26 cellular contexts compared by ENCODE assay signal in genomic region chr5:153807796-153808195, GRCh38.
"Had no signal": no experiment of that assay in that cellular context is flagged by ENCODE, and none has a peak within 500 bp of the region (broad histone marks: within the 10 kb centered on the region; RNA-seq: fewer than 3 reads in every experiment).

No MANE protein-coding gene starts in this region.

- H3K9me3 ChIP-seq: colonic mucosa, left ventricle myocardium inferior, neutrophil, pancreas, psoas muscle, tibial artery had no signal

- H3K4me2 ChIP-seq: hepatocyte had no signal

- H3K36me3 Mint-ChIP-seq: activated CD4-positive, alpha-beta memory T cell treated with anti-CD3 and anti-CD28 coated beads for 36 hours; activated naive CD4-positive, alpha-beta T cell treated with anti-CD3 and anti-CD28 coated beads, Interleukin-2, amount 10 ng/mL, durations not matched to agents 7 days and 5 days; immature natural killer cell; naive thymus-derived CD4-positive, alpha-beta T cell; stimulated activated effector memory CD8-positive, alpha-beta T cell treated with anti-CD3 and anti-CD28 coated beads, Interleukin-12 subunit alpha, Interleukin-12 subunit beta, amount 100 ng/mL, for 72 hours had no signal

- H2AFZ ChIP-seq: hepatocyte had no signal

- H3K27me3 Mint-ChIP-seq: activated CD4-positive, alpha-beta memory T cell treated with anti-CD3 and anti-CD28 coated beads for 36 hours; activated naive CD4-positive, alpha-beta T cell treated with anti-CD3 and anti-CD28 coated beads, Interleukin-2, amount 10 ng/mL, durations not matched to agents 7 days and 5 days; stimulated activated naive CD8-positive, alpha-beta T cell treated with anti-CD3 and anti-CD28 coated beads, Interleukin-15, amount 100 ng/mL, for 72 hours had no signal

- H3K4me3 ChIP-seq: colonic mucosa, dorsolateral prefrontal cortex, hepatocyte, left ventricle myocardium inferior, pancreas, psoas muscle, skin epidermis, tibial artery had no signal

- H3K4me1 Mint-ChIP-seq: activated naive CD4-positive, alpha-beta T cell treated with anti-CD3 and anti-CD28 coated beads, Interleukin-2, amount 10 ng/mL, durations not matched to agents 7 days and 5 days; immature natural killer cell; naive thymus-derived CD4-positive, alpha-beta T cell; stimulated activated effector memory CD8-positive, alpha-beta T cell treated with anti-CD3 and anti-CD28 coated beads, Interleukin-12 subunit alpha, Interleukin-12 subunit beta, amount 100 ng/mL, for 72 hours; stimulated activated naive CD8-positive, alpha-beta T cell treated with anti-CD3 and anti-CD28 coated beads, Interleukin-15, amount 100 ng/mL, for 72 hours had no signal

- H3K4me1 ChIP-seq: colonic mucosa, left ventricle myocardium inferior, pancreas, psoas muscle, tibial artery had no signal

- ATAC-seq: activated T-cell treated with anti-CD3 and anti-CD28 coated beads, Interleukin-2, amount 50 U/mL, for 72 hours; effector memory CD8-positive, alpha-beta T cell; esophagus mucosa; naive thymus-derived CD4-positive, alpha-beta T cell; pancreas; psoas muscle; right cardiac atrium; stimulated activated effector memory CD8-positive, alpha-beta T cell treated with anti-CD3 and anti-CD28 coated beads, Interleukin-12 subunit alpha, Interleukin-12 subunit beta, amount 100 ng/mL, for 72 hours; stimulated activated naive CD8-positive, alpha-beta T cell treated with anti-CD3 and anti-CD28 coated beads, Interleukin-15, amount 100 ng/mL, for 72 hours had no signal

- H3K27ac ChIP-seq: colonic mucosa, hepatocyte, left ventricle myocardium inferior, neutrophil, pancreas, psoas muscle, skin epidermis, tibial artery had no signal

- H3K27ac Mint-ChIP-seq: activated CD4-positive, alpha-beta memory T cell treated with anti-CD3 and anti-CD28 coated beads for 36 hours; activated naive CD4-positive, alpha-beta T cell treated with anti-CD3 and anti-CD28 coated beads, Interleukin-2, amount 10 ng/mL, durations not matched to agents 7 days and 5 days; activated T-cell treated with anti-CD3 and anti-CD28 coated beads, Interleukin-2, amount 50 U/mL, for 72 hours; effector memory CD8-positive, alpha-beta T cell; immature natural killer cell; naive thymus-derived CD4-positive, alpha-beta T cell; stimulated activated effector memory CD8-positive, alpha-beta T cell treated with anti-CD3 and anti-CD28 coated beads, Interleukin-12 subunit alpha, Interleukin-12 subunit beta, amount 100 ng/mL, for 72 hours; stimulated activated naive CD8-positive, alpha-beta T cell treated with anti-CD3 and anti-CD28 coated beads, Interleukin-15, amount 100 ng/mL, for 72 hours had no signal

- H3K27me3 ChIP-seq: colonic mucosa, dorsolateral prefrontal cortex, hepatocyte, neutrophil, pancreas, tibial artery had no signal

- H3K4me3 Mint-ChIP-seq: activated CD4-positive, alpha-beta memory T cell treated with anti-CD3 and anti-CD28 coated beads for 36 hours; activated naive CD4-positive, alpha-beta T cell treated with anti-CD3 and anti-CD28 coated beads, Interleukin-2, amount 10 ng/mL, durations not matched to agents 7 days and 5 days; activated T-cell treated with anti-CD3 and anti-CD28 coated beads, Interleukin-2, amount 50 U/mL, for 72 hours; effector memory CD8-positive, alpha-beta T cell; immature natural killer cell; naive thymus-derived CD4-positive, alpha-beta T cell; stimulated activated effector memory CD8-positive, alpha-beta T cell treated with anti-CD3 and anti-CD28 coated beads, Interleukin-12 subunit alpha, Interleukin-12 subunit beta, amount 100 ng/mL, for 72 hours; stimulated activated naive CD8-positive, alpha-beta T cell treated with anti-CD3 and anti-CD28 coated beads, Interleukin-15, amount 100 ng/mL, for 72 hours had no signal

- DNase-seq: activated CD4-positive, alpha-beta memory T cell treated with anti-CD3 and anti-CD28 coated beads for 36 hours; activated CD4-positive, alpha-beta T cell treated with anti-CD3 and anti-CD28 coated beads for 48 hours; activated CD4-positive, CD25-positive, alpha-beta regulatory T cell; activated effector memory CD4-positive, alpha-beta T cell treated with anti-CD3 and anti-CD28 coated beads, Interleukin-2, amount 50 U/mL, for 16 hours; activated naive CD4-positive, alpha-beta T cell treated with anti-CD3 and anti-CD28 coated beads, Interleukin-2, amount 10 ng/mL, durations not matched to agents 7 days and 5 days; activated T-cell treated with anti-CD3 and anti-CD28 coated beads, Interleukin-2, amount 50 U/mL, for 72 hours; amygdala; colonic mucosa; dorsolateral prefrontal cortex; effector memory CD8-positive, alpha-beta T cell; foreskin melanocyte; glutamatergic neuron; immature natural killer cell; left ventricle myocardium inferior; naive thymus-derived CD4-positive, alpha-beta T cell; pancreas; psoas muscle; right cardiac atrium; stimulated activated CD4-positive, alpha-beta T cell treated with anti-CD3 and anti-CD28 coated beads, Interleukin-1b, Interleukin-23, amount 100 ng/mL, for 48 hours; stimulated activated naive CD8-positive, alpha-beta T cell treated with anti-CD3 and anti-CD28 coated beads, Interleukin-15, amount 100 ng/mL, for 72 hours; tibial artery had no signal

- H3K9me3 Mint-ChIP-seq: activated CD4-positive, alpha-beta memory T cell treated with anti-CD3 and anti-CD28 coated beads for 36 hours; activated naive CD4-positive, alpha-beta T cell treated with anti-CD3 and anti-CD28 coated beads, Interleukin-2, amount 10 ng/mL, durations not matched to agents 7 days and 5 days; immature natural killer cell had no signal

- H3K79me2 ChIP-seq: hepatocyte had no signal

- H3K36me3 ChIP-seq: colonic mucosa, left ventricle myocardium inferior, neutrophil, pancreas, tibial artery had no signal
